ENCODE assay signal across 26 cellular contexts in genomic region chr16:22732959-22733358, GRCh38.
"Had no signal": no experiment of that assay in that cellular context is flagged by ENCODE, and none has a peak within 500 bp of the region (broad histone marks: within the 10 kb centered on the region; RNA-seq: fewer than 3 reads in every experiment).

No MANE protein-coding gene starts in this region.

- DNase-seq: naive thymus-derived CD4-positive, alpha-beta T cell; natural killer cell; occipital lobe; ovary; posterior cingulate gyrus; retina; spleen; stimulated activated CD4-positive, alpha-beta T cell treated with anti-CD3 and anti-CD28 coated beads, Interleukin-12 subunit alpha, Interleukin-12 subunit beta, amount 100 ng/mL, for 4 hours; stimulated activated CD4-positive, alpha-beta T cell treated with anti-CD3 and anti-CD28 coated beads, Interleukin-2, amount 100 ng/mL, for 24 hours; stimulated activated CD4-positive, alpha-beta T cell treated with anti-CD3 and anti-CD28 coated beads, Interleukin-2, amount 100 ng/mL, for 48 hours; stimulated activated CD4-positive, alpha-beta T cell treated with anti-CD3 and anti-CD28 coated beads, Interleukin-4, amount 100 ng/mL, for 24 hours; stimulated activated naive B cell treated with anti-CD40 and anti-IgM and Interleukin-4, amounts not matched to agents 10 μg/mL and 1 μg/mL and 100 μg/mL, for 72 hours; stimulated activated naive CD4-positive, alpha-beta T cell treated with Interleukin-2 at 50 U/mL for 16 hours; substantia nigra; testis; tibial artery; transverse colon had no signal

- H3K27ac ChIP-seq: neural progenitor cell, ovary, parathyroid adenoma, right atrium auricular region, skin epidermis, spleen, suprapubic skin, testis, tibial artery, transverse colon, vagina had no signal

- H3K9me3 ChIP-seq: ovary, right atrium auricular region, spleen, suprapubic skin, testis, tibial artery, transverse colon, vagina had no signal

- H3K4me3 ChIP-seq: neural progenitor cell, ovary, right atrium auricular region, skin epidermis, smooth muscle cell, spleen, suprapubic skin, testis, tibial artery, transverse colon, vagina had no signal

- H3K36me3 ChIP-seq: neural progenitor cell, ovary, right atrium auricular region, spleen, suprapubic skin, tibial artery, transverse colon, vagina had no signal

- H3K27me3 ChIP-seq: neural progenitor cell, ovary, right atrium auricular region, suprapubic skin, testis, tibial artery, transverse colon, vagina had no signal

- H3K4me1 ChIP-seq: spleen, vagina had no signal

- ATAC-seq: naive thymus-derived CD4-positive, alpha-beta T cell; natural killer cell; sciatic nerve; stimulated activated effector memory CD8-positive, alpha-beta T cell treated with anti-CD3 and anti-CD28 coated beads, Interleukin-12 subunit alpha, Interleukin-12 subunit beta, amount 100 ng/mL, for 72 hours; stimulated activated naive B cell treated with anti-CD40 and anti-IgM and Interleukin-4, amounts not matched to agents 10 μg/mL and 1 μg/mL and 100 μg/mL, for 72 hours had no signal
